Comparison of ENCODE assay signal across 27 cellular contexts in genomic region chr7:141436676-141437075, GRCh38.
"Had no signal": no experiment of that assay in that cellular context is flagged by ENCODE, and none has a peak within 500 bp of the region (broad histone marks: within the 10 kb centered on the region; RNA-seq: fewer than 3 reads in every experiment).

No MANE protein-coding gene starts in this region.

- H3K4me2 ChIP-seq: hepatocyte had no signal

- FAIRE-seq: colon, endothelial cell of umbilical vein, TTC549 had no signal

- H3K27ac ChIP-seq: brain microvascular endothelial cell, hepatocyte, spleen, upper lobe of left lung, WERI-Rb-1 had no signal

- H3K79me2 ChIP-seq: hepatocyte had no signal

- H2AFZ ChIP-seq: hepatocyte had no signal

- H3K36me3 ChIP-seq: brain microvascular endothelial cell, spleen, upper lobe of left lung, WERI-Rb-1 had no signal

- DNase-seq: activated CD4-positive, alpha-beta T cell treated with anti-CD3 and anti-CD28 coated beads, Interleukin-2, amount 10 ng/mL, durations not matched to agents 7 days and 5 days; activated CD4-positive, CD25-positive, alpha-beta regulatory T cell treated with anti-CD3 and anti-CD28 coated beads, Interleukin-2, amount 50 U/mL, for 72 hours; activated CD8-positive, alpha-beta memory T cell treated with anti-CD3 and anti-CD28 coated beads, Interleukin-2, amount 10 ng/mL, durations not matched to agents 7 days and 5 days; activated CD8-positive, alpha-beta T cell treated with anti-CD3 and anti-CD28 coated beads for 36 hours; activated gamma-delta T cell; activated naive CD4-positive, alpha-beta T cell treated with anti-CD3 and anti-CD28 coated beads, Interleukin-2, amount 50 U/mL, for 16 hours; activated naive CD8-positive, alpha-beta T cell treated with anti-CD3 and anti-CD28 coated beads, Interleukin-2, amount 50 U/mL, for 24 hours; activated T-cell treated with anti-CD3 and anti-CD28 coated beads for 4 hours; aorta; brain microvascular endothelial cell; central memory CD4-positive, alpha-beta T cell; effector memory CD8-positive, alpha-beta T cell; foreskin melanocyte; glutamatergic neuron; immature natural killer cell; left ventricle myocardium superior; mammary epithelial cell; natural killer cell; spleen; stimulated activated CD4-positive, alpha-beta T cell treated with anti-CD3 and anti-CD28 coated beads, Interleukin-4, amount 100 ng/mL, for 24 hours; stimulated activated naive CD4-positive, alpha-beta T cell treated with Interleukin-2 at 50 U/mL for 16 hours; WERI-Rb-1 had no signal

- H3K4me3 ChIP-seq: hepatocyte, spleen, upper lobe of left lung had no signal

- H3K27me3 ChIP-seq: brain microvascular endothelial cell, hepatocyte, upper lobe of left lung had no signal

- H3K4me1 ChIP-seq: spleen, upper lobe of left lung had no signal

- H3K9me3 ChIP-seq: spleen, upper lobe of left lung had no signal
